8 cellular contexts compared by ENCODE assay signal in genomic region chr2:98731709-98732349, GRCh38. TPM values are rescaled to one million over a fixed set of nuclear protein-coding genes. Genes with fewer than 3 reads are reported as not detected.
A peak's percentile ranks its signal among the peaks of the same experiment; 100 is the strongest.
DNase-seq lines count a peak whose midpoint lies in the region; ATAC-seq, FAIRE-seq and TF ChIP-seq lines count a peak whose summit lies in the region.

No MANE protein-coding gene starts in this region.

- no peak for TF ChIP-seq RAD21 in HepG2 (CRISPR knock-in tag; IDR thresholded peaks at IDR 0.05)

- intact Hi-C loops in activated naive CD4-positive, alpha-beta T cell treated with anti-CD3 and anti-CD28 coated beads for 36 hours (cut with micrococcal nuclease) = loop anchor here (1.0 to 10.0 kb wide), 4 partner anchors 39 to 763 kb away; partner anchors contain the start of genes LIPT1, REV1 and TSGA10
- intact Hi-C loops in HepG2 (cut with micrococcal nuclease; ENCODE audit: unreplicated experiment) = loop anchor here (1.0 to 5.0 kb wide), 3 partner anchors 35 to 105 kb away; no protein-coding TSS in a partner anchor
- intact Hi-C loops in transverse colon (cut with DNase I; ENCODE audit: low total_unique reads) = loop anchor here (5.0 kb wide), 1 partner anchor 75 kb away; no protein-coding TSS in a partner anchor

- no peak for ATAC-seq in activated naive CD8-positive, alpha-beta T cell treated with anti-CD3 and anti-CD28 coated beads, Interleukin-2, amount 10 ng/mL, durations not matched to agents 7 days and 5 days (ENCODE audit: low read depth)
- peak; percentile 41 for ATAC-seq in HepG2

- H2AFZ ChIP-seq in HepG2 (ENCODE audit: low read length) = no peak overlapping the region

- BruUV-seq in HepG2 (replicated peaks; lab: Mats Ljungman, UMichigan) = TSS peak; percentile 80

- peak overlapping the region; percentile 95 for H3K27ac Mint-ChIP-seq in activated naive CD4-positive, alpha-beta T cell treated with anti-CD3 and anti-CD28 coated beads for 36 hours
- H3K27ac Mint-ChIP-seq in activated naive CD8-positive, alpha-beta T cell treated with anti-CD3 and anti-CD28 coated beads, Interleukin-2, amount 10 ng/mL, durations not matched to agents 7 days and 5 days = peak overlapping the region; percentile 90

- H3K79me2 ChIP-seq in HepG2 (ENCODE audit: insufficient read depth, low read length) = peaks cover 53% of the 10 kb centered on the region

- POLR2A ChIA-PET in activated naive CD8-positive, alpha-beta T cell treated with anti-CD3 and anti-CD28 coated beads, Interleukin-2, amount 10 ng/mL, durations not matched to agents 7 days and 5 days (lab: Charles Lee) = interaction anchor here (0.6 to 10.2 kb wide), 19 partner anchors 11 to 418 kb away, joined by 3 to 225 read pairs (median 5); partner anchors contain the start of genes COA5 and UNC50
- POLR2A ChIA-PET in HepG2 (lab: Yijun Ruan, JAX) = interaction anchor here (1.6 to 4.2 kb wide), 13 partner anchors 8 to 409 kb away, joined by 5 to 84 read pairs (median 12); partner anchors contain the start of gene C2orf15

- H3K27ac ChIP-seq in HepG2 (ENCODE audit: extremely low read length, insufficient read depth, low read length) (peak overlapping the region; percentile 91), transverse colon (peak overlapping the region; percentile 88 to 99 (median 98))

- H3K27me3 ChIP-seq in HepG2 (ENCODE audit: control insufficient read depth in 1 of 2, insufficient read depth in 2 of 2, low read length in 2 of 2) (no peaks in the 10 kb centered on the region; a peak in 1 of 5 replicates), transverse colon (no peaks in the 10 kb centered on the region)

- H3K27me3 Mint-ChIP-seq in activated naive CD4-positive, alpha-beta T cell treated with anti-CD3 and anti-CD28 coated beads for 36 hours (ENCODE audit: low read depth) = no peaks in the 10 kb centered on the region
- H3K27me3 Mint-ChIP-seq in activated naive CD8-positive, alpha-beta T cell treated with anti-CD3 and anti-CD28 coated beads, Interleukin-2, amount 10 ng/mL, durations not matched to agents 7 days and 5 days = no peaks in the 10 kb centered on the region

- peaks cover 2% of the 10 kb centered on the region for H3K9me3 Mint-ChIP-seq in activated naive CD4-positive, alpha-beta T cell treated with anti-CD3 and anti-CD28 coated beads for 36 hours
- no peaks in the 10 kb centered on the region for H3K9me3 Mint-ChIP-seq in activated naive CD8-positive, alpha-beta T cell treated with anti-CD3 and anti-CD28 coated beads, Interleukin-2, amount 10 ng/mL, durations not matched to agents 7 days and 5 days

- no peak for DNase-seq in activated naive CD4-positive, alpha-beta T cell treated with anti-CD3 and anti-CD28 coated beads for 36 hours
- DNase-seq in activated naive CD4-positive, alpha-beta T cell (lab: John Stamatoyannopoulos, UW) = no peak
- DNase-seq in activated naive CD8-positive, alpha-beta T cell treated with anti-CD3 and anti-CD28 coated beads, Interleukin-2, amount 10 ng/mL, durations not matched to agents 7 days and 5 days = no peak
- DNase-seq in HepG2 (ENCODE audit: low spot score) (peak; percentile 60), transverse colon (peak; percentile 59), COR-L47 (lab: John Stamatoyannopoulos, UW) (no peak), NCI-H226 (no peak), NOMO-1 treated with dmso at 0.1 percent for 144 hours (lab: John Stamatoyannopoulos, UW; ENCODE audit: unreplicated experiment) (no peak)

- H3K9me3 ChIP-seq in HepG2 (ENCODE audit: low read length) (no peaks in the 10 kb centered on the region), transverse colon (no peaks in the 10 kb centered on the region)

- CTCF ChIA-PET in activated naive CD4-positive, alpha-beta T cell treated with anti-CD3 and anti-CD28 coated beads for 36 hours (lab: Charles Lee) = interaction anchor here (1.2 to 3.6 kb wide), 5 partner anchors 11 to 91 kb away, joined by 3 to 14 read pairs (median 4); no protein-coding TSS in a partner anchor
- CTCF ChIA-PET in HepG2 (lab: Yijun Ruan, JAX; ENCODE audit: low intra/inter-chr PET ratio, low total read pairs) = no interaction called here

- H3K4me3 ChIP-seq in HepG2 (replicated peaks in 1 of 3; ENCODE audit: insufficient read depth in 1 of 3, low read depth in 2 of 3, low read length in 3 of 3) (peak overlapping the region; percentile 77 to 96 (median 94)), transverse colon (peak overlapping the region; percentile 84 to 98 (median 87))

- no peaks in the 10 kb centered on the region for H4K20me1 ChIP-seq in HepG2 (ENCODE audit: insufficient read depth, low read length)

- peak overlapping the region; percentile 99 for H3K9ac ChIP-seq in HepG2 (ENCODE audit: insufficient read depth, low read depth, low read length)

- TF ChIP-seq EP300 in HepG2 (IDR thresholded peaks at IDR 0.05; ENCODE audit: low read depth in 2 of 2, low read length in 2 of 2) = peak in 1 of 2 experiments; percentile 62; a peak in 2 of 4 replicates
- TF ChIP-seq EP300 in HepG2 (CRISPR knock-in tag; IDR thresholded peaks at IDR 0.05; ENCODE audit: borderline replicate concordance) = no peak; the same call in 1 of the 2 replicates
- no peak for TF ChIP-seq EP300 in transverse colon (IDR thresholded peaks at IDR 0.05; ENCODE audit: low read depth)

- H3K4me3 Mint-ChIP-seq in activated naive CD4-positive, alpha-beta T cell treated with anti-CD3 and anti-CD28 coated beads for 36 hours = peak overlapping the region; percentile 89
- H3K4me3 Mint-ChIP-seq in activated naive CD8-positive, alpha-beta T cell treated with anti-CD3 and anti-CD28 coated beads, Interleukin-2, amount 10 ng/mL, durations not matched to agents 7 days and 5 days = peak overlapping the region; percentile 85

- H3K4me1 ChIP-seq in HepG2 (ENCODE audit: insufficient read depth, low read length) (peaks cover 79% of the 10 kb centered on the region), transverse colon (peaks cover 15 to 53% (median 42%) of the 10 kb centered on the region in 4 donors)

- H3K36me3 ChIP-seq in HepG2 (replicated peaks in 1 of 2; ENCODE audit: control insufficient read depth in 1 of 2, insufficient read depth in 2 of 2, low read length in 2 of 2) (no peaks in the 10 kb centered on the region), transverse colon (no peaks in the 10 kb centered on the region)

- WGBS in HepG2 (ENCODE audit: low lambda C conversion rate) = 2% methylated on average over 13 of the region's 13 CpGs
- 12 to 16% methylated on average over 9 to 13 of the region's 13 CpGs for WGBS in transverse colon (ENCODE audit: low coverage in 1 of 2), 2 donors

- peak overlapping the region; percentile 83 for H3K4me2 ChIP-seq in HepG2 (ENCODE audit: low read depth, low read length)

- TF ChIP-seq CTCF in HepG2 (CRISPR knock-in tag; IDR thresholded peaks at IDR 0.05) (no peak), transverse colon (IDR thresholded peaks at IDR 0.05) (no peak)

- peak in 1 of 2 experiments; percentile 17; a peak in 1 of 4 replicates for TF ChIP-seq POLR2A in HepG2 (IDR thresholded peaks at IDR 0.05; ENCODE audit: insufficient read depth in 1 of 2, low read depth in 2 of 2, low read length in 2 of 2)
- TF ChIP-seq POLR2A in transverse colon (IDR thresholded peaks at IDR 0.05) = no peak

- peaks cover 61% of the 10 kb centered on the region for H3K4me1 Mint-ChIP-seq in activated naive CD4-positive, alpha-beta T cell treated with anti-CD3 and anti-CD28 coated beads for 36 hours (ENCODE audit: low read depth)
- H3K4me1 Mint-ChIP-seq in activated naive CD8-positive, alpha-beta T cell treated with anti-CD3 and anti-CD28 coated beads, Interleukin-2, amount 10 ng/mL, durations not matched to agents 7 days and 5 days = peaks cover 56% of the 10 kb centered on the region

- no peak for FAIRE-seq in HepG2 (lab: Jason Lieb, UNC)

- peaks cover 12% of the 10 kb centered on the region for H3K36me3 Mint-ChIP-seq in activated naive CD4-positive, alpha-beta T cell treated with anti-CD3 and anti-CD28 coated beads for 36 hours (ENCODE audit: low read depth)
- H3K36me3 Mint-ChIP-seq in activated naive CD8-positive, alpha-beta T cell treated with anti-CD3 and anti-CD28 coated beads, Interleukin-2, amount 10 ng/mL, durations not matched to agents 7 days and 5 days = no peaks in the 10 kb centered on the region

- in situ Hi-C loops in HepG2 (cut with HindIII; ENCODE audit: extremely low pct_ligation_motif_present, low pct_unique_long_range_greater_than_20kb) (loop anchor here (5.0 kb wide), 1 partner anchor 105 kb away; no protein-coding TSS in a partner anchor), transverse colon (cut with MboI; ENCODE audit: low pct_ligation_motif_present in 1 of 4, low pct_unique_long_range_greater_than_20kb in 1 of 4, low sequenced_read_pairs in 3 of 4) (no loop called here)

TF ChIP-seq in HepG2, 621 proteins besides CTCF, POLR2A, EP300 and RAD21 (continues in another document):
- TF ChIP-seq POLR2AphosphoS2 (IDR thresholded peaks at IDR 0.05; ENCODE audit: low read depth, low read length) = 0 out of 2 replicates have a peak, but pooled peaks have one; percentile 51

RNA-seq across cellular contexts. Expression of gene MGAT4A, which starts 0.9 kb away (rescaled TPM):
- total RNA-seq in activated naive CD4-positive, alpha-beta T cell treated with anti-CD3 and anti-CD28 coated beads for 36 hours = 10 to 100 TPM; 85.5 to 87.5 TPM
- 100 to 1,000 TPM; 124 to 152 TPM for total RNA-seq in activated naive CD8-positive, alpha-beta T cell treated with anti-CD3 and anti-CD28 coated beads, Interleukin-2, amount 10 ng/mL, durations not matched to agents 7 days and 5 days
- 90.9 and 97.6 TPM in 2 replicates for total RNA-seq in HepG2 (2016; rRNA removed; fragmentation: Illumina TruSeq; extraction: Trizol)
- total RNA-seq in HepG2 (2016; cell fraction: cytosol; rRNA removed; fragmentation: Illumina TruSeq; extraction: Trizol; ENCODE audit: low read depth) = 50.4 and 51.6 TPM in 2 replicates
- 92.4 and 95.8 TPM in 2 replicates for total RNA-seq in HepG2 (2016; cell fraction: insoluble cytoplasmic fraction; rRNA removed; fragmentation: Illumina TruSeq; extraction: Trizol)
- total RNA-seq in HepG2 (2016; cell fraction: membrane; rRNA removed; fragmentation: Illumina TruSeq; extraction: Trizol) = 77.5 and 91.0 TPM in 2 replicates
- total RNA-seq in HepG2 (2016; cell fraction: nucleus; rRNA removed; fragmentation: Illumina TruSeq; extraction: Trizol) = 116 and 118 TPM in 2 replicates
- polyA plus RNA-seq in HepG2 (2011; rRNA removed) = 38.4 and 47.2 TPM in 2 replicates
- 18.0 and 30.5 TPM in 2 replicates for polyA plus RNA-seq in HepG2 (2011; cell fraction: cytosol; rRNA removed)
- polyA plus RNA-seq in HepG2 (2011; cell fraction: nucleus; rRNA removed) = 26.7 and 31.3 TPM in 2 replicates
- polyA plus RNA-seq in HepG2 (2012) = 57.2 and 70.3 TPM in 2 replicates
- polyA plus RNA-seq in HepG2 (2016; cell fraction: cytosol; fragmentation: Illumina TruSeq; extraction: Trizol; ENCODE audit: low read depth) = 40.5 and 43.0 TPM in 2 replicates
- polyA plus RNA-seq in HepG2 (2016; cell fraction: insoluble cytoplasmic fraction; fragmentation: Illumina TruSeq; extraction: Trizol; ENCODE audit: low read depth) = 43.1 and 44.6 TPM in 2 replicates
- polyA plus RNA-seq in HepG2 (2016; cell fraction: membrane; fragmentation: Illumina TruSeq; extraction: Trizol; ENCODE audit: low read depth) = 40.4 and 43.5 TPM in 2 replicates
- polyA plus RNA-seq in HepG2 (2016; cell fraction: nucleus; fragmentation: Illumina TruSeq; extraction: Trizol; ENCODE audit: insufficient read depth, low read depth) = 58.4 and 61.2 TPM in 2 replicates
- 0.05 and 64.4 TPM in 2 replicates for polyA minus RNA-seq in HepG2 (2011; rRNA and poly(A)+ RNA removed; ENCODE audit: low replicate concordance)
- polyA minus RNA-seq in HepG2 (2011; cell fraction: cytosol; rRNA and poly(A)+ RNA removed) = 52.3 and 65.5 TPM in 2 replicates
- 154 and 209 TPM in 2 replicates for polyA minus RNA-seq in HepG2 (2011; cell fraction: nucleus; rRNA and poly(A)+ RNA removed)
- total RNA-seq in transverse colon = 100 to 1,000 TPM in 3 of 4 donors, 10 to 100 TPM in 1; 29.9 to 237 (median 124) TPM

Comparison
In these comparisons a context has a peak if more than half of its experiments do, and no peak if none do; other contexts are left out.
1. DNase-seq: peak in HepG2 (single experiment) and transverse colon (single experiment); none in activated naive CD4-positive, alpha-beta T cell treated with anti-CD3 and anti-CD28 coated beads for 36 hours (single experiment), activated naive CD4-positive, alpha-beta T cell (0 of 4), activated naive CD8-positive, alpha-beta T cell treated with anti-CD3 and anti-CD28 coated beads, Interleukin-2, amount 10 ng/mL, durations not matched to agents 7 days and 5 days (single experiment), COR-L47 (single experiment), NCI-H226 (single experiment) and NOMO-1 treated with dmso at 0.1 percent for 144 hours (single experiment).